Comparison of ENCODE assay signal across 1 cellular context in genomic region chr19:39196860-39197562, GRCh38.
TF ChIP-seq lines count a peak whose summit lies in the region.

Gene NCCRP1 (plus strand): TSS chr19:39196964. CDS start chr19:39196983, 19 bp downstream.

TF ChIP-seq in K562, 482 proteins besides CTCF, POLR2A, EP300 and RAD21 (continued from another document and continues in another):
- TF ChIP-seq BCLAF1 (IDR thresholded peaks at IDR 0.05; ENCODE audit: borderline replicate concordance in 1 of 2, control insufficient read depth in 1 of 2, low read depth in 2 of 2, low read length in 1 of 2), result no peak
- TF ChIP-seq TRIM24 (IDR thresholded peaks at IDR 0.05), result no peak
- no peak for TF ChIP-seq KDM5B (IDR thresholded peaks at IDR 0.05; ENCODE audit: insufficient replicate concordance, low read depth, low read length)
- no peak for TF ChIP-seq CCAR2 (IDR thresholded peaks at IDR 0.05; ENCODE audit: low read depth, low read length)
- no peak for TF ChIP-seq ZNF146 (CRISPR knock-in tag; IDR thresholded peaks at IDR 0.05; ENCODE audit: unreplicated experiment)
- TF ChIP-seq MLX (CRISPR knock-in tag; conservative IDR thresholded peaks at IDR 0.05), result no peak
- TF ChIP-seq ZBTB49 (CRISPR knock-in tag; IDR thresholded peaks at IDR 0.05; ENCODE audit: borderline replicate concordance), result no peak
- no peak for TF ChIP-seq HOMEZ (CRISPR knock-in tag; IDR thresholded peaks at IDR 0.05)
- 0 out of 2 replicates have a peak, but pooled peaks have one; percentile 61 for TF ChIP-seq FOXP1 (CRISPR knock-in tag; IDR thresholded peaks at IDR 0.05)
- no peak for TF ChIP-seq OTX1 (CRISPR knock-in tag; IDR thresholded peaks at IDR 0.05)
- TF ChIP-seq POLR2B (IDR thresholded peaks at IDR 0.05; ENCODE audit: low read depth, partially characterized antibody), result no peak
- TF ChIP-seq POLR3G (IDR thresholded peaks at IDR 0.05; ENCODE audit: extremely low read depth, insufficient read length, insufficient replicate concordance), result no peak
- no peak for TF ChIP-seq ZNF280B (CRISPR knock-in tag; IDR thresholded peaks at IDR 0.05)
- no peak for TF ChIP-seq ZNF586 (CRISPR knock-in tag; conservative IDR thresholded peaks at IDR 0.05)
- TF ChIP-seq HES1 (IDR thresholded peaks at IDR 0.05; ENCODE audit: low read depth), result no peak
- no peak for TF ChIP-seq CBFA2T2 (conservative IDR thresholded peaks at IDR 0.05)
- TF ChIP-seq ZNF398 (CRISPR knock-in tag; IDR thresholded peaks at IDR 0.05), result no peak
- no peak for TF ChIP-seq ETS2 (tag; IDR thresholded peaks at IDR 0.05; ENCODE audit: borderline replicate concordance, poor library complexity, severe bottlenecking)
- TF ChIP-seq SETDB1 (IDR thresholded peaks at IDR 0.05; ENCODE audit: low read length), result no peak
- TF ChIP-seq HBP1 (CRISPR knock-in tag; IDR thresholded peaks at IDR 0.05), result no peak
- TF ChIP-seq HEY1 (CRISPR knock-in tag; IDR thresholded peaks at IDR 0.05; ENCODE audit: borderline replicate concordance), result no peak
- no peak for TF ChIP-seq CCNT2 (IDR thresholded peaks at IDR 0.05; ENCODE audit: borderline replicate concordance, extremely low read depth, insufficient read length, low read depth, low read length)
- TF ChIP-seq PATZ1 (CRISPR knock-in tag; IDR thresholded peaks at IDR 0.05; ENCODE audit: borderline replicate concordance), result no peak
- TF ChIP-seq SMARCA5 (IDR thresholded peaks at IDR 0.05), result peak; percentile 37; the same call in 1 of the 2 replicates
- TF ChIP-seq XRCC5 (IDR thresholded peaks at IDR 0.05; ENCODE audit: low read depth, low read length), result no peak
- TF ChIP-seq ZNF511 (CRISPR knock-in tag; IDR thresholded peaks at IDR 0.05), result peak; percentile 39; the same call in 1 of the 2 replicates
- TF ChIP-seq RBM17 (IDR thresholded peaks at IDR 0.05; ENCODE audit: borderline replicate concordance, low read depth, low read length), result no peak
- TF ChIP-seq CLOCK (CRISPR knock-in tag; IDR thresholded peaks at IDR 0.05; ENCODE audit: borderline replicate concordance), result no peak
- TF ChIP-seq ZFP1 (CRISPR knock-in tag; IDR thresholded peaks at IDR 0.05), result no peak
- TF ChIP-seq GATAD2B (IDR thresholded peaks at IDR 0.05; ENCODE audit: borderline replicate concordance), result no peak
- no peak for TF ChIP-seq ATF7 (IDR thresholded peaks at IDR 0.05)
- no peak for TF ChIP-seq ZNF449 (CRISPR knock-in tag; IDR thresholded peaks at IDR 0.05)
